8 cellular contexts compared by ENCODE assay signal in genomic region chr1:155245163-155245524, GRCh38. TPM values are rescaled to one million over a fixed set of nuclear protein-coding genes. Genes with fewer than 3 reads are reported as not detected.
DNase-seq lines count a peak whose midpoint lies in the region; ATAC-seq and TF ChIP-seq lines count a peak whose summit lies in the region.

No MANE protein-coding gene starts in this region.

- peaks cover 0 to 4% (median 2%) of the 10 kb centered on the region in 7 donors for H3K9me3 Mint-ChIP-seq in CD4-positive, CD25-positive, alpha-beta regulatory T cell
- H3K9me3 Mint-ChIP-seq in neural progenitor cell: peaks cover 2% of the 10 kb centered on the region

- no peaks in the 10 kb centered on the region for H3K27me3 ChIP-seq in CD4-positive, CD25-positive, alpha-beta regulatory T cell (ENCODE audit: control insufficient read depth, insufficient read depth, low read length)
- H3K27me3 ChIP-seq in Loucy (ENCODE audit: insufficient read depth, low read length, poor library complexity, severe bottlenecking) (no peaks in the 10 kb centered on the region), neural progenitor cell (no peaks in the 10 kb centered on the region)
- no peaks in the 10 kb centered on the region for H3K27me3 ChIP-seq in effector memory CD4-positive, alpha-beta T cell (replicated peaks; ENCODE audit: control insufficient read depth, insufficient read depth, low read length, poor library complexity, severe bottlenecking)

- H3K36me3 Mint-ChIP-seq in CD4-positive, CD25-positive, alpha-beta regulatory T cell: peaks cover 4% of the 10 kb centered on the region
- peaks cover 8% of the 10 kb centered on the region for H3K36me3 Mint-ChIP-seq in neural progenitor cell

- TF ChIP-seq CTCF in Loucy (conservative IDR thresholded peaks at IDR 0.05; ENCODE audit: low read length) (no peak), neural progenitor cell (IDR thresholded peaks at IDR 0.05) (no peak)

- H3K36me3 ChIP-seq in CD4-positive, CD25-positive, alpha-beta regulatory T cell (ENCODE audit: control insufficient read depth, insufficient read depth, low read length): no peaks in the 10 kb centered on the region
- H3K36me3 ChIP-seq in Loucy (ENCODE audit: insufficient read depth, low read length) (no peaks in the 10 kb centered on the region), neural progenitor cell (no peaks in the 10 kb centered on the region)
- H3K36me3 ChIP-seq in effector memory CD4-positive, alpha-beta T cell (ENCODE audit: control insufficient read depth, insufficient read depth, low read length): no peaks in the 10 kb centered on the region

- H3K4me3 ChIP-seq in CD4-positive, CD25-positive, alpha-beta regulatory T cell (ENCODE audit: low read depth, low read length): peak overlapping the region; percentile 73
- H3K4me3 ChIP-seq in Loucy (ENCODE audit: low read length, poor library complexity, severe bottlenecking): peak overlapping the region; percentile 82
- peak overlapping the region; percentile 63 for H3K4me3 ChIP-seq in effector memory CD4-positive, alpha-beta T cell (ENCODE audit: insufficient read depth, low read depth, low read length, poor library complexity, severe bottlenecking)
- peak overlapping the region; percentile 52 for H3K4me3 ChIP-seq in neural progenitor cell

- H3F3A ChIP-seq in Loucy (ENCODE audit: low read depth) (0 out of 2 replicates have a peak, but pooled peaks cover 4% of the 10 kb centered on the region), neural progenitor cell (ENCODE audit: low read depth) (peaks cover 53% of the 10 kb centered on the region)

- H3K27me3 Mint-ChIP-seq in CD4-positive, CD25-positive, alpha-beta regulatory T cell: peaks cover 13% of the 10 kb centered on the region
- peaks cover 10% of the 10 kb centered on the region for H3K27me3 Mint-ChIP-seq in neural progenitor cell (ENCODE audit: insufficient read depth, low read depth)

- H3K9me3 ChIP-seq in CD4-positive, CD25-positive, alpha-beta regulatory T cell (ENCODE audit: control insufficient read depth in 2 of 2, low read length in 2 of 2): no peaks in the 10 kb centered on the region
- H3K9me3 ChIP-seq in Loucy (ENCODE audit: insufficient read depth, low read depth, low read length) (no peaks in the 10 kb centered on the region), neural progenitor cell (ENCODE audit: low read depth) (no peaks in the 10 kb centered on the region)
- no peaks in the 10 kb centered on the region for H3K9me3 ChIP-seq in effector memory CD4-positive, alpha-beta T cell (ENCODE audit: control insufficient read depth, low read length)

- peak overlapping the region; percentile 98 to 100 (median 99) for H3K27ac Mint-ChIP-seq in CD4-positive, CD25-positive, alpha-beta regulatory T cell
- H3K27ac Mint-ChIP-seq in neural progenitor cell: peak overlapping the region; percentile 91

- H2AFZ ChIP-seq in Loucy (ENCODE audit: low read length): peak overlapping the region; percentile 94
- H2AFZ ChIP-seq in neural progenitor cell (replicated peaks): peak overlapping the region; percentile 65

- no peaks in the 10 kb centered on the region for H3K9me2 ChIP-seq in Loucy (replicated peaks; ENCODE audit: low read depth, low read length)

- no peak for DNase-seq in CD4-positive, CD25-positive, alpha-beta regulatory T cell
- no peak for DNase-seq in effector memory CD4-positive, alpha-beta T cell
- DNase-seq in neural progenitor cell (ENCODE audit: low spot score) (no peak), DMS79 treated with DMSO at 0.1 percent for 48 hours (lab: John Stamatoyannopoulos, UW) (no peak), NCI-H1092 (lab: John Stamatoyannopoulos, UW) (no peak)
- no peak for DNase-seq in effector CD4-positive, alpha-beta T cell

- peak overlapping the region; percentile 79 for H3K27ac ChIP-seq in CD4-positive, CD25-positive, alpha-beta regulatory T cell (ENCODE audit: insufficient read depth, low read length, poor library complexity, severe bottlenecking)
- peak overlapping the region; percentile 66 for H3K27ac ChIP-seq in effector memory CD4-positive, alpha-beta T cell (ENCODE audit: insufficient read depth, low read length, poor library complexity, severe bottlenecking)
- H3K27ac ChIP-seq in neural progenitor cell: peak overlapping the region; percentile 74

- peak overlapping the region; percentile 83 for H3K9ac ChIP-seq in Loucy (ENCODE audit: low read depth, low read length, poor library complexity, severe bottlenecking)
- H3K9ac ChIP-seq in neural progenitor cell: peak overlapping the region; percentile 41

- peak overlapping the region; percentile 90 to 99 (median 95) for H3K4me3 Mint-ChIP-seq in CD4-positive, CD25-positive, alpha-beta regulatory T cell
- peak overlapping the region; percentile 83 for H3K4me3 Mint-ChIP-seq in neural progenitor cell

- H3K79me2 ChIP-seq in Loucy (ENCODE audit: insufficient read depth, low read length): peaks cover 24% of the 10 kb centered on the region
- no peaks in the 10 kb centered on the region for H3K79me2 ChIP-seq in neural progenitor cell (ENCODE audit: low read depth)

- ATAC-seq in CD4-positive, CD25-positive, alpha-beta regulatory T cell (ENCODE audit: low read depth in 2 of 2): no peak
- no peak for ATAC-seq in HG03280 (IDR thresholded peaks at IDR 0.05; ENCODE audit: unreplicated experiment)

- peaks cover 17 to 54% (median 36%) of the 10 kb centered on the region in 4 donors for H3K4me1 Mint-ChIP-seq in CD4-positive, CD25-positive, alpha-beta regulatory T cell
- H3K4me1 Mint-ChIP-seq in neural progenitor cell: peaks cover 45% of the 10 kb centered on the region

- H3K4me2 ChIP-seq in Loucy (ENCODE audit: low read depth, low read length, poor library complexity, severe bottlenecking) (peak overlapping the region; percentile 84), neural progenitor cell (peak overlapping the region; percentile 80)

- peaks cover 37% of the 10 kb centered on the region for H3K4me1 ChIP-seq in CD4-positive, CD25-positive, alpha-beta regulatory T cell (ENCODE audit: control insufficient read depth, insufficient read depth, low read length, poor library complexity, severe bottlenecking)
- H3K4me1 ChIP-seq in Loucy (ENCODE audit: insufficient read depth, low read length, poor library complexity, severe bottlenecking): peaks cover 33% of the 10 kb centered on the region
- H3K4me1 ChIP-seq in effector memory CD4-positive, alpha-beta T cell (ENCODE audit: control insufficient read depth, insufficient read depth, low read length, poor library complexity, severe bottlenecking): peaks cover 16% of the 10 kb centered on the region
- peaks cover 11% of the 10 kb centered on the region for H3K4me1 ChIP-seq in neural progenitor cell

- H4K20me1 ChIP-seq in Loucy (ENCODE audit: insufficient read depth, low read length, poor library complexity, severe bottlenecking) (no peaks in the 10 kb centered on the region), neural progenitor cell (ENCODE audit: low read depth) (no peaks in the 10 kb centered on the region)

RNA-seq across cellular contexts. Expression of gene ENTREP3, which starts 10.1 kb away (rescaled TPM):
- total RNA-seq in CD4-positive, CD25-positive, alpha-beta regulatory T cell: 7.8 TPM
- polyA plus RNA-seq in CD4-positive, CD25-positive, alpha-beta regulatory T cell: under 1 TPM; 0.57 to 0.97 (median 0.72) TPM
- total RNA-seq in neural progenitor cell (ENCODE audit: low replicate concordance): 4.8 and 14.9 TPM in 2 replicates

RNA-seq across cellular contexts. Expression of gene SCAMP3, which starts 17.0 kb away (rescaled TPM):
- total RNA-seq in CD4-positive, CD25-positive, alpha-beta regulatory T cell: 57.3 TPM
- polyA plus RNA-seq in CD4-positive, CD25-positive, alpha-beta regulatory T cell: 100 to 1,000 TPM; 110 to 150 (median 141) TPM
- 21.8 and 44.8 TPM in 2 replicates for total RNA-seq in neural progenitor cell (ENCODE audit: low replicate concordance)

RNA-seq across cellular contexts. Expression of gene CLK2, which starts 28.2 kb away (rescaled TPM):
- total RNA-seq in CD4-positive, CD25-positive, alpha-beta regulatory T cell: 76.6 TPM
- 10 to 100 TPM; 11.4 to 17.4 (median 15.5) TPM for polyA plus RNA-seq in CD4-positive, CD25-positive, alpha-beta regulatory T cell
- total RNA-seq in neural progenitor cell (ENCODE audit: low replicate concordance): 41.7 and 62.2 TPM in 2 replicates

RNA-seq across cellular contexts. Expression of gene HCN3, which starts 32.1 kb away (rescaled TPM):
- 1.5 TPM for total RNA-seq in CD4-positive, CD25-positive, alpha-beta regulatory T cell
- polyA plus RNA-seq in CD4-positive, CD25-positive, alpha-beta regulatory T cell: under 1 TPM in 3 of 4 donors, not detected in 1; 0.07 to 0.15 (median 0.11) TPM
- total RNA-seq in neural progenitor cell (ENCODE audit: low replicate concordance): 1.9 and 5.9 TPM in 2 replicates

RNA-seq across cellular contexts. Expression of gene MTX1, which starts 36.6 kb away (rescaled TPM):
- total RNA-seq in CD4-positive, CD25-positive, alpha-beta regulatory T cell: 18.4 TPM
- 10 to 100 TPM; 44.3 to 52.2 (median 49.0) TPM for polyA plus RNA-seq in CD4-positive, CD25-positive, alpha-beta regulatory T cell
- total RNA-seq in neural progenitor cell (ENCODE audit: low replicate concordance): 25.6 and 46.5 TPM in 2 replicates
